ENCODE assay signal across 12 cellular contexts in genomic region chr4:4853921-4854648, GRCh38. TPM values are rescaled to one million over a fixed set of nuclear protein-coding genes. Genes with fewer than 3 reads are reported as not detected.
A peak's percentile ranks its signal among the peaks of the same experiment; 100 is the strongest.
DNase-seq lines count a peak whose midpoint lies in the region; ATAC-seq and TF ChIP-seq lines count a peak whose summit lies in the region.
"Had no signal": no experiment of that assay in that cellular context is flagged by ENCODE, and none has a peak within 500 bp of the region (broad histone marks: within the 10 kb centered on the region; RNA-seq: fewer than 3 reads in every experiment).

No MANE protein-coding gene starts in this region.

- TF ChIP-seq POLR2A in sigmoid colon (IDR thresholded peaks at IDR 0.05), result no peak

- H3K27ac Mint-ChIP-seq in IgD-negative memory B cell, result peak overlapping the region; percentile 71 to 95 (median 93)
- H3K27ac Mint-ChIP-seq: T-helper 2 cell treated with Interferon-gamma antibody and Interleukin-4, amounts not matched to agents 5 μg/mL and 100 μg/mL, for 36 hours had no signal

- peaks cover 64% of the 10 kb centered on the region for H3K27me3 Mint-ChIP-seq in IgD-negative memory B cell

- H3K27me3 ChIP-seq in sigmoid colon (peaks cover 66 to 100% (median 96%) of the 10 kb centered on the region in 3 donors), SJCRH30 (peaks cover 13% of the 10 kb centered on the region)

- no peaks in the 10 kb centered on the region for H3K36me3 ChIP-seq in sigmoid colon
- no peaks in the 10 kb centered on the region for H3K36me3 ChIP-seq in SJCRH30

- 18 to 33% methylated on average over 24 of the region's 24 CpGs for WGBS in sigmoid colon, 2 donors

- peaks cover 0 to 18% (median 0%) of the 10 kb centered on the region in 3 donors for H3K9me3 Mint-ChIP-seq in IgD-negative memory B cell
- H3K9me3 Mint-ChIP-seq: T-helper 2 cell treated with Interferon-gamma antibody and Interleukin-4, amounts not matched to agents 5 μg/mL and 100 μg/mL, for 36 hours had no signal

- DNase-seq in NCI-H1105 treated with DMSO at 0.1 percent for 48 hours (lab: John Stamatoyannopoulos, UW), result peak; percentile 33
- DNase-seq in NCI-H1105 (lab: John Stamatoyannopoulos, UW), result no peak
- DNase-seq in fibroblast of peridontal ligament (ENCODE audit: extremely low read depth), result peak; percentile 5
- DNase-seq in sigmoid colon, result peak; percentile 40
- DNase-seq in DMS79 treated with DMSO at 0.1 percent for 48 hours (lab: John Stamatoyannopoulos, UW), result no peak
- no peak for DNase-seq in SJCRH30
- DNase-seq: testis had no signal

- no peak for ATAC-seq in GM19351 (IDR thresholded peaks at IDR 0.05; ENCODE audit: unreplicated experiment)
- ATAC-seq: Panc1 had no signal

- H3K4me3 ChIP-seq in sigmoid colon (no peak overlapping the region), SJCRH30 (no peak overlapping the region)

- H3K36me3 Mint-ChIP-seq in IgD-negative memory B cell, result peaks cover 4% of the 10 kb centered on the region

- H3K4me3 Mint-ChIP-seq in IgD-negative memory B cell, result peak overlapping the region in 2 of 4 donors; percentile 82 to 95

- peaks cover 7 to 19% (median 17%) of the 10 kb centered on the region in 3 donors for H3K4me1 Mint-ChIP-seq in IgD-negative memory B cell

- H3K4me1 ChIP-seq in sigmoid colon (peaks cover 0 to 52% (median 39%) of the 10 kb centered on the region in 4 donors), SJCRH30 (no peaks in the 10 kb centered on the region)

- intact Hi-C loops in sigmoid colon (cut with DNase I), result no loop called here

- no peaks in the 10 kb centered on the region for H3K9me3 ChIP-seq in sigmoid colon
- H3K9me3 ChIP-seq in SJCRH30 (replicated peaks), result no peaks in the 10 kb centered on the region
- H3K9me3 ChIP-seq: testis had no signal

- no peak for TF ChIP-seq CTCF in sigmoid colon (IDR thresholded peaks at IDR 0.05)

- no peak for TF ChIP-seq EP300 in sigmoid colon (IDR thresholded peaks at IDR 0.05)

- no peak overlapping the region for H3K27ac ChIP-seq in sigmoid colon
- H3K27ac ChIP-seq in SJCRH30, result no peak overlapping the region
- H3K27ac ChIP-seq: 22Rv1, testis had no signal

RNA-seq across cellular contexts. Expression of gene MSX1, which starts 5.4 kb away (rescaled TPM):
- 0.18 TPM for polyA plus RNA-seq in IgD-negative memory B cell
- total RNA-seq in sigmoid colon, result 1 to 10 TPM in 2 of 4 donors, under 1 TPM in 2; 0.71 to 7.2 (median 1.4) TPM
- 1 to 10 TPM in 1 of 3 donors, under 1 TPM in 1, not detected in 1; 0.45 to 1.2 TPM for polyA plus RNA-seq in sigmoid colon
- 9.8 and 10.2 TPM in 2 replicates for total RNA-seq in SJCRH30 (2014; rRNA removed; shearing (Covaris generic))

Comparison
In these comparisons a context has a peak if more than half of its experiments do, and no peak if none do; other contexts are left out.
1. DNase-seq: peak in NCI-H1105 treated with DMSO at 0.1 percent for 48 hours (single experiment), fibroblast of peridontal ligament (single experiment) and sigmoid colon (single experiment); none in NCI-H1105 (single experiment), DMS79 treated with DMSO at 0.1 percent for 48 hours (single experiment) and SJCRH30 (0 of 2).